Comparison of ENCODE assay signal across 8 cellular contexts in genomic region chr1:54764132-54764921, GRCh38. TPM values are rescaled to one million over a fixed set of nuclear protein-coding genes. Genes with fewer than 3 reads are reported as not detected.
DNase-seq lines count a peak whose midpoint lies in the region; TF ChIP-seq lines count a peak whose summit lies in the region.

Gene PARS2, minus strand, starts transcription at chr1:54764523. Its CDS starts 5,362 bp downstream, at chr1:54759161.

- H3K27me3 Mint-ChIP-seq in HFFc6 (ENCODE audit: insufficient read depth), result peaks cover 8% of the 10 kb centered on the region
- peaks cover 9% of the 10 kb centered on the region for H3K27me3 Mint-ChIP-seq in activated naive CD4-positive, alpha-beta T cell treated with anti-CD3 and anti-CD28 coated beads, Interleukin-2, amount 10 ng/mL, durations not matched to agents 7 days and 5 days

- peak within 1 kb of the TSS; percentile 52 for H3K27ac ChIP-seq in neutrophil
- peak within 1 kb of the TSS; percentile 82 for H3K27ac ChIP-seq in substantia nigra (ENCODE audit: low read depth, low read length, poor library complexity, severe bottlenecking)

- H3K9me3 ChIP-seq in neutrophil, result no peaks in the 10 kb centered on the region

- H3K36me3 Mint-ChIP-seq in HFFc6 (ENCODE audit: low read depth), result no peaks in the 10 kb centered on the region
- H3K36me3 Mint-ChIP-seq in activated naive CD4-positive, alpha-beta T cell treated with anti-CD3 and anti-CD28 coated beads, Interleukin-2, amount 10 ng/mL, durations not matched to agents 7 days and 5 days, result no peaks in the 10 kb centered on the region

- H3K4me1 ChIP-seq in neutrophil (ENCODE audit: control insufficient read depth in 1 of 2, insufficient read depth in 1 of 2, low read depth in 1 of 2, low read length in 1 of 2), result peaks cover 13 to 16% of the 10 kb centered on the region in 2 experiments

- no peaks in the 10 kb centered on the region for H3K36me3 ChIP-seq in neutrophil

- CTCF ChIA-PET in activated naive CD4-positive, alpha-beta T cell treated with anti-CD3 and anti-CD28 coated beads, Interleukin-2, amount 10 ng/mL, durations not matched to agents 7 days and 5 days (lab: Charles Lee), result interaction anchor here (4.2 kb wide), 1 partner anchor 36 kb away, joined by 20 read pairs; the partner anchor contains the start of gene TTC22

- H3K4me3 ChIP-seq in neutrophil (ENCODE audit: low read depth in 1 of 2, low read length in 1 of 2), result peak within 1 kb of the TSS; percentile 86 to 95

- TF ChIP-seq CTCF in HFFc6 (IDR thresholded peaks at IDR 0.05) (no peak), neutrophil (IDR thresholded peaks at IDR 0.05) (peak; percentile 32)

- peaks cover 19% of the 10 kb centered on the region for H3K4me1 Mint-ChIP-seq in HFFc6 (ENCODE audit: low read depth)
- peaks cover 19% of the 10 kb centered on the region for H3K4me1 Mint-ChIP-seq in activated naive CD4-positive, alpha-beta T cell treated with anti-CD3 and anti-CD28 coated beads, Interleukin-2, amount 10 ng/mL, durations not matched to agents 7 days and 5 days

- peak within 1 kb of the TSS; percentile 97 for H3K4me3 Mint-ChIP-seq in HFFc6
- H3K4me3 Mint-ChIP-seq in activated naive CD4-positive, alpha-beta T cell treated with anti-CD3 and anti-CD28 coated beads, Interleukin-2, amount 10 ng/mL, durations not matched to agents 7 days and 5 days, result peak within 1 kb of the TSS; percentile 95

- DNase-seq in GM04504 (ENCODE audit: low read depth) (peak; percentile 99), HFFc6 (peak; percentile 99), NAMALWA (ENCODE audit: low spot score) (peak; percentile 100), SK-MEL-5 (ENCODE audit: low read depth, low spot score) (peak; percentile 99), germinal center (ENCODE audit: low spot score) (peak; percentile 98), substantia nigra (lab: John Stamatoyannopoulos, UW) (peak; percentile 53 to 100 (median 93))
- DNase-seq in activated naive CD4-positive, alpha-beta T cell treated with anti-CD3 and anti-CD28 coated beads, Interleukin-2, amount 10 ng/mL, durations not matched to agents 7 days and 5 days, result peak; percentile 97

- H3K27me3 ChIP-seq in neutrophil, result no peaks in the 10 kb centered on the region

- in situ Hi-C loops in SK-MEL-5 (cut with HindIII; ENCODE audit: low pct_unique_long_range_greater_than_20kb, low sequenced_read_pairs), result no loop called here

- H3K27ac Mint-ChIP-seq in HFFc6, result peak within 1 kb of the TSS; percentile 92
- peak within 1 kb of the TSS; percentile 81 for H3K27ac Mint-ChIP-seq in activated naive CD4-positive, alpha-beta T cell treated with anti-CD3 and anti-CD28 coated beads, Interleukin-2, amount 10 ng/mL, durations not matched to agents 7 days and 5 days

- no peaks in the 10 kb centered on the region for H3K9me3 Mint-ChIP-seq in HFFc6
- H3K9me3 Mint-ChIP-seq in activated naive CD4-positive, alpha-beta T cell treated with anti-CD3 and anti-CD28 coated beads, Interleukin-2, amount 10 ng/mL, durations not matched to agents 7 days and 5 days, result no peaks in the 10 kb centered on the region

RNA-seq across cellular contexts. Expression of gene PARS2, which starts in this region (rescaled TPM):
- total RNA-seq in HFFc6 (2021; fragmentation: NEBNext Ultra II Directional; extraction: Animal tissue kit (Norgen Biotek cat#: 25700)), result 1 to 10 TPM; 3.3 to 4.2 (median 3.6) TPM
- total RNA-seq in SK-MEL-5 (2014; rRNA removed; shearing (Covaris generic)), result 7.1 and 7.3 TPM in 2 replicates
- 6.3 and 7.6 TPM in 2 replicates for polyA plus RNA-seq in SK-MEL-5 (2015; cell fraction: cytosol; rRNA removed)
- polyA plus RNA-seq in SK-MEL-5 (2015; cell fraction: nucleus; rRNA removed), result 1.1 and 1.8 TPM in 2 replicates

Comparison
In these comparisons a context has a peak if more than half of its experiments do, and no peak if none do; other contexts are left out.
1. Peak in every context shown above with its lines: DNase-seq, H3K4me3 ChIP-seq and H3K27ac ChIP-seq.